ENCODE assay signal across 8 cellular contexts in the genomic region with DNA sequence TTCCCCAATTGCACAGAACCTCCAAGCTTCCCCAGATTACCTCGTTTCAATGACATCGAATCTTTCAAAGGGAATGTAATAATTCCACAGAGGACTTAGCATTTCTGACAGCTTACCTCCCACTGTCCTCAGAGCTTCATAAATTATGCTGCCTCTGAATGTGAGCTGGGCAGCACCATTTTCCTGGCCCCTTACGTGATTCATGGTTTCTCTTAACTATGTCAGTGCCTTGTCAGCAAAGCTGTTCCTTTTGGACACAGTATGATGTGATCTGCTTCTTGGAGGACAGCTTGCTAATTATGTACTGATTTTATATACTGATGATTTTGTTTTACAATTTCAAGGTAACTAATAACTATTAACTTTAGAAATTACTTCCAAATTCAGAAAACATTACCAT. TPM values are rescaled to one million over a fixed set of nuclear protein-coding genes. Genes with fewer than 3 reads are reported as not detected.
DNase-seq lines count a peak whose midpoint lies in the region; ATAC-seq and TF ChIP-seq lines count a peak whose summit lies in the region.

No MANE protein-coding gene starts in this region.

- H3K4me1 ChIP-seq in CD4-positive, CD25-positive, alpha-beta regulatory T cell (ENCODE audit: control insufficient read depth, insufficient read depth, low read length, poor library complexity, severe bottlenecking): peaks cover 12% of the 10 kb centered on the region

- peaks cover 17 to 27% (median 22%) of the 10 kb centered on the region in 4 donors for H3K4me1 Mint-ChIP-seq in CD4-positive, CD25-positive, alpha-beta regulatory T cell

- H3K27ac Mint-ChIP-seq in CD4-positive, CD25-positive, alpha-beta regulatory T cell: peak overlapping the region; percentile 96 to 99 (median 98)

- H3K36me3 ChIP-seq in CD4-positive, CD25-positive, alpha-beta regulatory T cell (ENCODE audit: control insufficient read depth, insufficient read depth, low read length): no peaks in the 10 kb centered on the region

- ATAC-seq in CD4-positive, CD25-positive, alpha-beta regulatory T cell (ENCODE audit: low read depth in 2 of 2): peak in 1 of 2 donors; percentile 26
- no peak for ATAC-seq in GM21515 (IDR thresholded peaks at IDR 0.05; ENCODE audit: unreplicated experiment)

- H3K9me3 ChIP-seq in CD4-positive, CD25-positive, alpha-beta regulatory T cell (ENCODE audit: control insufficient read depth in 2 of 2, low read length in 2 of 2): no peaks in the 10 kb centered on the region

- TF ChIP-seq CTCF in coronary artery (IDR thresholded peaks at IDR 0.05): no peak

- no peaks in the 10 kb centered on the region for H3K36me3 Mint-ChIP-seq in CD4-positive, CD25-positive, alpha-beta regulatory T cell

- peak in 1 of 3 donors; percentile 14 for DNase-seq in CD4-positive, CD25-positive, alpha-beta regulatory T cell
- DNase-seq in NAMALWA (ENCODE audit: low spot score) (peak; percentile 16), coronary artery (ENCODE audit: low spot score) (no peak), myocyte (ENCODE audit: low read depth) (peak; percentile 46), medulla oblongata (ENCODE audit: extremely low spot score) (no peak), SW 1271 (lab: John Stamatoyannopoulos, UW) (no peak), GOT3 (lab: John Stamatoyannopoulos, UW) (no peak)

- peak overlapping the region; percentile 86 for H3K4me3 ChIP-seq in CD4-positive, CD25-positive, alpha-beta regulatory T cell (ENCODE audit: low read depth, low read length)
- peak overlapping the region; percentile 57 for H3K4me3 ChIP-seq in coronary artery

- no peaks in the 10 kb centered on the region for H3K9me3 Mint-ChIP-seq in CD4-positive, CD25-positive, alpha-beta regulatory T cell

- H3K4me3 Mint-ChIP-seq in CD4-positive, CD25-positive, alpha-beta regulatory T cell: peak overlapping the region; percentile 57 to 93 (median 89)

- H3K27ac ChIP-seq in CD4-positive, CD25-positive, alpha-beta regulatory T cell (ENCODE audit: insufficient read depth, low read length, poor library complexity, severe bottlenecking): peak overlapping the region; percentile 61
- H3K27ac ChIP-seq in coronary artery: peak overlapping the region; percentile 70 to 71

- H3K27me3 Mint-ChIP-seq in CD4-positive, CD25-positive, alpha-beta regulatory T cell: no peaks in the 10 kb centered on the region

- no peaks in the 10 kb centered on the region for H3K27me3 ChIP-seq in CD4-positive, CD25-positive, alpha-beta regulatory T cell (ENCODE audit: control insufficient read depth, insufficient read depth, low read length)

RNA-seq across cellular contexts. Expression of a gene that starts 27.7 kb away (rescaled TPM):
- total RNA-seq in CD4-positive, CD25-positive, alpha-beta regulatory T cell: 17.6 TPM
- 10 to 100 TPM; 27.9 to 43.0 (median 37.6) TPM for polyA plus RNA-seq in CD4-positive, CD25-positive, alpha-beta regulatory T cell
- 35.4 and 42.5 TPM in 2 replicates for total RNA-seq in myocyte
- 42.3 TPM for polyA plus RNA-seq in myocyte (2012)

Comparison
In these comparisons a context has a peak if more than half of its experiments do, and no peak if none do; other contexts are left out.
1. DNase-seq: peak in NAMALWA (single experiment) and myocyte (single experiment); none in coronary artery (single experiment), medulla oblongata (single experiment), SW 1271 (0 of 2) and GOT3 (single experiment).